In genomic region chr3:71710906-71711494, GRCh38 we compare ENCODE assay signal across 9 cellular contexts. TPM values are rescaled to one million over a fixed set of nuclear protein-coding genes. Genes with fewer than 3 reads are reported as not detected.
A peak's percentile ranks its signal among the peaks of the same experiment; 100 is the strongest.
DNase-seq lines count a peak whose midpoint lies in the region; ATAC-seq and TF ChIP-seq lines count a peak whose summit lies in the region.
"Had no signal": no experiment of that assay in that cellular context is flagged by ENCODE, and none has a peak within 500 bp of the region (broad histone marks: within the 10 kb centered on the region; RNA-seq: fewer than 3 reads in every experiment).

No MANE protein-coding gene starts in this region.

- H3K4me3 ChIP-seq in cardiac muscle cell: no peak overlapping the region
- no peak overlapping the region for H3K4me3 ChIP-seq in sigmoid colon
- H3K4me3 ChIP-seq: HAP-1 had no signal

- DNase-seq in activated naive CD4-positive, alpha-beta T cell treated with anti-CD3 and anti-CD28 coated beads for 36 hours: no peak
- DNase-seq in H9 (no peak), MV-4-11 (lab: John Stamatoyannopoulos, UW) (peak; percentile 69), activated B cell treated with CpG ODN at 0.5 μM for 24 hours (no peak), cardiac muscle cell (ENCODE audit: low read depth in 1 of 2, low spot score in 1 of 2) (peak; percentile 57 to 72), sigmoid colon (no peak), T1000 (lab: John Stamatoyannopoulos, UW) (no peak)

- H3K56ac ChIP-seq in H9 (ENCODE audit: insufficient read length, low read depth, low read length): no peak overlapping the region

- no peaks in the 10 kb centered on the region for H3K9me3 Mint-ChIP-seq in activated naive CD4-positive, alpha-beta T cell treated with anti-CD3 and anti-CD28 coated beads, Interleukin-2, amount 50 U/mL, for 24 hours
- no peaks in the 10 kb centered on the region for H3K9me3 Mint-ChIP-seq in activated naive CD4-positive, alpha-beta T cell treated with anti-CD3 and anti-CD28 coated beads for 36 hours
- H3K9me3 Mint-ChIP-seq in H9 (no peaks in the 10 kb centered on the region), activated B cell treated with CpG ODN at 0.5 μM for 24 hours (no peaks in the 10 kb centered on the region)

- H2BK15ac ChIP-seq in H9 (ENCODE audit: low read depth, low read length): no peak overlapping the region

- no peak overlapping the region for H2AK5ac ChIP-seq in H9 (ENCODE audit: insufficient read length, low read length)

- peaks cover 78% of the 10 kb centered on the region for H3K4me1 Mint-ChIP-seq in activated naive CD4-positive, alpha-beta T cell treated with anti-CD3 and anti-CD28 coated beads, Interleukin-2, amount 50 U/mL, for 24 hours
- peaks cover 50% of the 10 kb centered on the region for H3K4me1 Mint-ChIP-seq in activated naive CD4-positive, alpha-beta T cell treated with anti-CD3 and anti-CD28 coated beads for 36 hours (ENCODE audit: low read depth)
- peaks cover 0 to 5% of the 10 kb centered on the region in 2 experiments; a peak in 1 of 4 replicates for H3K4me1 Mint-ChIP-seq in H9
- no peaks in the 10 kb centered on the region for H3K4me1 Mint-ChIP-seq in activated B cell treated with CpG ODN at 0.5 μM for 24 hours

- intact Hi-C loops in activated naive CD4-positive, alpha-beta T cell treated with anti-CD3 and anti-CD28 coated beads for 36 hours (cut with micrococcal nuclease): loop anchor here (1.0 to 5.0 kb wide), 5 partner anchors 10 to 246 kb away; partner anchors contain the start of gene GPR27
- intact Hi-C loops in activated B cell treated with CpG ODN at 0.5 μM for 24 hours (cut with micrococcal nuclease) (loop anchor here (1.0 to 5.0 kb wide), 7 partner anchors 164 to 1791 kb away; no protein-coding TSS in a partner anchor), sigmoid colon (cut with DNase I) (no loop called here)

- no peaks in the 10 kb centered on the region for H3K9me3 ChIP-seq in H9 (ENCODE audit: control insufficient read depth, low read depth, low read length)
- no peaks in the 10 kb centered on the region for H3K9me3 ChIP-seq in cardiac muscle cell (ENCODE audit: low read depth)
- no peaks in the 10 kb centered on the region for H3K9me3 ChIP-seq in sigmoid colon
- H3K9me3 ChIP-seq: HAP-1 had no signal

- H2BK5ac ChIP-seq in H9 (ENCODE audit: insufficient read length, low read length): no peak overlapping the region

- no CpG with 5 or more reads among the region's 1 CpG for WGBS in H9 (ENCODE audit: extremely low coverage, insufficient read length, low lambda C conversion rate)
- 26 to 48% methylated on average over 1 of the region's 1 CpG for WGBS in sigmoid colon, 2 donors

- no peak overlapping the region for H2BK12ac ChIP-seq in H9 (ENCODE audit: insufficient read length, low read depth, low read length)

- H3K79me1 ChIP-seq in H9 (ENCODE audit: insufficient read depth, low read depth, low read length, poor library complexity, severe bottlenecking): no peaks in the 10 kb centered on the region

- H4K5ac ChIP-seq in H9 (ENCODE audit: insufficient read length, low read depth, low read length): no peak overlapping the region

- no peak overlapping the region for H2BK120ac ChIP-seq in H9 (ENCODE audit: low read depth, low read length, poor library complexity, severe bottlenecking)

- H3K27me3 ChIP-seq in H9 (ENCODE audit: insufficient read depth, low read length): no peaks in the 10 kb centered on the region
- H3K27me3 ChIP-seq in cardiac muscle cell: no peaks in the 10 kb centered on the region
- no peaks in the 10 kb centered on the region for H3K27me3 ChIP-seq in sigmoid colon

- TF ChIP-seq EP300 in sigmoid colon (IDR thresholded peaks at IDR 0.05): no peak

- peak; percentile 81 for TF ChIP-seq CTCF in H9 (conservative IDR thresholded peaks at IDR 0.05)
- no peak for TF ChIP-seq CTCF in activated B cell treated with CpG ODN at 0.5 μM for 24 hours (IDR thresholded peaks at IDR 0.05)
- TF ChIP-seq CTCF in cardiac muscle cell (IDR thresholded peaks at IDR 0.05; ENCODE audit: low read depth, low read length): peak; percentile 60
- peak; percentile 40 to 59 (median 51) for TF ChIP-seq CTCF in sigmoid colon (IDR thresholded peaks at IDR 0.05)

- no peak overlapping the region for H4K91ac ChIP-seq in H9 (ENCODE audit: insufficient read length, low read depth, low read length)

- TF ChIP-seq POLR2A in sigmoid colon (IDR thresholded peaks at IDR 0.05): no peak

- H4K8ac ChIP-seq in H9 (replicated peaks; ENCODE audit: insufficient read length, low read depth, low read length): no peak overlapping the region

- no peaks in the 10 kb centered on the region for H3K4me1 ChIP-seq in H9 (ENCODE audit: insufficient read depth, low read length)
- H3K4me1 ChIP-seq in cardiac muscle cell (ENCODE audit: low read depth): no peaks in the 10 kb centered on the region
- H3K4me1 ChIP-seq in sigmoid colon: peaks cover 0 to 16% (median 2%) of the 10 kb centered on the region in 4 donors
- H3K4me1 ChIP-seq: HAP-1 had no signal

- no peak overlapping the region for H3T11ph ChIP-seq in H9 (ENCODE audit: low read length)

- POLR2A ChIA-PET in activated B cell treated with CpG ODN at 0.5 μM for 24 hours (lab: Charles Lee): no interaction called here

- H3K79me2 ChIP-seq in H9 (ENCODE audit: insufficient read depth, low read length): no peaks in the 10 kb centered on the region

- no peaks in the 10 kb centered on the region for H3K27me3 Mint-ChIP-seq in activated naive CD4-positive, alpha-beta T cell treated with anti-CD3 and anti-CD28 coated beads, Interleukin-2, amount 50 U/mL, for 24 hours
- H3K27me3 Mint-ChIP-seq in activated naive CD4-positive, alpha-beta T cell treated with anti-CD3 and anti-CD28 coated beads for 36 hours (ENCODE audit: low read depth): no peaks in the 10 kb centered on the region
- H3K27me3 Mint-ChIP-seq in H9 (ENCODE audit: low read depth): no peaks in the 10 kb centered on the region; the same call in 1 of the 2 replicates
- no peaks in the 10 kb centered on the region for H3K27me3 Mint-ChIP-seq in activated B cell treated with CpG ODN at 0.5 μM for 24 hours

- H4K20me1 ChIP-seq in H9 (ENCODE audit: control insufficient read depth, insufficient read depth, insufficient read length): no peaks in the 10 kb centered on the region

- CTCF ChIA-PET in activated naive CD4-positive, alpha-beta T cell treated with anti-CD3 and anti-CD28 coated beads for 36 hours (lab: Charles Lee): interaction anchor here (0.7 to 5.5 kb wide), 17 partner anchors 9 to 1140 kb away, joined by 3 to 48 read pairs (median 4); partner anchors contain the start of genes EIF4E3 and GPR27
- CTCF ChIA-PET in activated B cell treated with CpG ODN at 0.5 μM for 24 hours (lab: Charles Lee): interaction anchor here (0.6 to 2.1 kb wide), 12 partner anchors 9 to 1791 kb away, joined by 3 to 30 read pairs (median 6); no protein-coding TSS in a partner anchor

- H3K23ac ChIP-seq in H9 (ENCODE audit: insufficient read length, low read depth, low read length): no peak overlapping the region

- H3K27ac ChIP-seq in H9 (ENCODE audit: insufficient read length, low read depth, low read length) (no peak overlapping the region), cardiac muscle cell (no peak overlapping the region), sigmoid colon (no peak overlapping the region)

- ATAC-seq in activated B cell treated with CpG ODN at 0.5 μM for 24 hours (ENCODE audit: low read depth): peak; percentile 52

- no peak overlapping the region for H3K4me2 ChIP-seq in H9 (ENCODE audit: insufficient read depth, insufficient read length, low read length)

- peak overlapping the region; percentile 5 for H3K27ac Mint-ChIP-seq in activated naive CD4-positive, alpha-beta T cell treated with anti-CD3 and anti-CD28 coated beads, Interleukin-2, amount 50 U/mL, for 24 hours
- H3K27ac Mint-ChIP-seq in activated naive CD4-positive, alpha-beta T cell treated with anti-CD3 and anti-CD28 coated beads for 36 hours: no peak overlapping the region
- no peak overlapping the region for H3K27ac Mint-ChIP-seq in H9
- H3K27ac Mint-ChIP-seq in activated B cell treated with CpG ODN at 0.5 μM for 24 hours: no peak overlapping the region

- no peak overlapping the region for H3K4ac ChIP-seq in H9 (ENCODE audit: low read depth, low read length)

- H3K4me3 Mint-ChIP-seq in activated naive CD4-positive, alpha-beta T cell treated with anti-CD3 and anti-CD28 coated beads, Interleukin-2, amount 50 U/mL, for 24 hours: no peak overlapping the region
- H3K4me3 Mint-ChIP-seq in activated naive CD4-positive, alpha-beta T cell treated with anti-CD3 and anti-CD28 coated beads for 36 hours: no peak overlapping the region
- H3K4me3 Mint-ChIP-seq in H9: no peak overlapping the region
- no peak overlapping the region for H3K4me3 Mint-ChIP-seq in activated B cell treated with CpG ODN at 0.5 μM for 24 hours

- H3K36me3 Mint-ChIP-seq in activated naive CD4-positive, alpha-beta T cell treated with anti-CD3 and anti-CD28 coated beads, Interleukin-2, amount 50 U/mL, for 24 hours: peaks cover 2% of the 10 kb centered on the region
- peaks cover 4% of the 10 kb centered on the region for H3K36me3 Mint-ChIP-seq in activated naive CD4-positive, alpha-beta T cell treated with anti-CD3 and anti-CD28 coated beads for 36 hours (ENCODE audit: low read depth)
- no peaks in the 10 kb centered on the region for H3K36me3 Mint-ChIP-seq in H9 (ENCODE audit: insufficient read depth in 1 of 3, low read depth in 3 of 3)
- no peaks in the 10 kb centered on the region for H3K36me3 Mint-ChIP-seq in activated B cell treated with CpG ODN at 0.5 μM for 24 hours (ENCODE audit: low read depth)

- H3K18ac ChIP-seq in H9 (ENCODE audit: insufficient read length, low read depth, low read length): no peak overlapping the region

- no peak overlapping the region for H3K9ac ChIP-seq in H9 (ENCODE audit: extremely low read depth, insufficient read length, low read length)

- H3K14ac ChIP-seq in H9 (ENCODE audit: insufficient read depth, low read length): no peak overlapping the region

- H3K36me3 ChIP-seq in cardiac muscle cell: no peaks in the 10 kb centered on the region
- H3K36me3 ChIP-seq in sigmoid colon: peaks cover 0 to 18% (median 0%) of the 10 kb centered on the region in 4 donors
- H3K36me3 ChIP-seq: HAP-1 had no signal

- H3K23me2 ChIP-seq in H9 (ENCODE audit: insufficient read length, low read depth, low read length, poor library complexity, severe bottlenecking): no peaks in the 10 kb centered on the region

- no peak overlapping the region for H2AFZ ChIP-seq in H9 (ENCODE audit: low read length)

- H2BK20ac ChIP-seq in H9 (ENCODE audit: low read depth, low read length, poor library complexity, severe bottlenecking): no peak overlapping the region

RNA-seq across cellular contexts. Expression of gene EIF4E3, which starts 14.2 kb away (rescaled TPM):
- 10 to 100 TPM; 25.2 to 26.2 TPM for total RNA-seq in activated naive CD4-positive, alpha-beta T cell treated with anti-CD3 and anti-CD28 coated beads for 36 hours
- total RNA-seq in H9 (2021) (12.9 and 13.1 TPM in 2 replicates), activated B cell treated with CpG ODN at 0.5 μM for 24 hours (1.8 and 2.0 TPM in 2 replicates), cardiac muscle cell (1.6 and 4.3 TPM in 2 replicates), sigmoid colon (10 to 100 TPM; 24.7 to 35.3 (median 31.8) TPM)
- polyA plus RNA-seq in cardiac muscle cell (10.5 and 10.8 TPM in 2 replicates), sigmoid colon (10 to 100 TPM; 14.8 to 31.2 (median 30.1) TPM)

RNA-seq across cellular contexts. Expression of gene GPR27, which starts 42.7 kb away (rescaled TPM):
- under 1 TPM; 0.74 to 0.93 TPM for total RNA-seq in activated naive CD4-positive, alpha-beta T cell treated with anti-CD3 and anti-CD28 coated beads for 36 hours
- total RNA-seq in H9 (2021) (15.5 and 17.7 TPM in 2 replicates), activated B cell treated with CpG ODN at 0.5 μM for 24 hours (not detected in 2 replicates), cardiac muscle cell (10.6 and 12.9 TPM in 2 replicates), sigmoid colon (1 to 10 TPM in 2 of 4 donors, under 1 TPM in 2; 0.33 to 1.4 (median 0.95) TPM)
- polyA plus RNA-seq in cardiac muscle cell (23.8 and 27.2 TPM in 2 replicates), sigmoid colon (1 to 10 TPM in 1 of 3 donors, under 1 TPM in 1, not detected in 1; 0.60 to 1.4 TPM)

Comparison
In these comparisons a context has a peak if more than half of its experiments do, and no peak if none do; other contexts are left out.
1. DNase-seq: peak in MV-4-11 (single experiment) and cardiac muscle cell (2 of 2); none in activated naive CD4-positive, alpha-beta T cell treated with anti-CD3 and anti-CD28 coated beads for 36 hours (single experiment), H9 (single experiment), activated B cell treated with CpG ODN at 0.5 μM for 24 hours (single experiment), sigmoid colon (single experiment) and T1000 (single experiment).